In genomic region chr16:30088237-30088831, GRCh38 we compare ENCODE assay signal across 2 cellular contexts.
TF ChIP-seq lines count a peak whose summit lies in the region.

No MANE protein-coding gene starts in this region.

TF ChIP-seq in GM23338, 12 proteins besides CTCF, POLR2A, EP300 and RAD21:
- no peak for TF ChIP-seq ETS1 (IDR thresholded peaks at IDR 0.05)
- no peak for TF ChIP-seq EZH2 (IDR thresholded peaks at IDR 0.05; ENCODE audit: low read depth, unreplicated experiment)
- no peak for TF ChIP-seq ZNF462 (CRISPR knock-in tag; IDR thresholded peaks at IDR 0.05)
- no peak for TF ChIP-seq NANOG (IDR thresholded peaks at IDR 0.05; ENCODE audit: borderline replicate concordance)
- TF ChIP-seq CREB1 (CRISPR knock-in tag; IDR thresholded peaks at IDR 0.05; ENCODE audit: low read depth): no peak

TF ChIP-seq in SK-N-SH treated with all-trans-retinoic acid at 6 μM for 48 hours, 23 proteins besides CTCF, POLR2A, EP300 and RAD21 (continued from another document):
- no peak for TF ChIP-seq TCF4 (CRISPR knock-in tag; IDR thresholded peaks at IDR 0.05; ENCODE audit: borderline replicate concordance)
- no peak for TF ChIP-seq GLIS3 (CRISPR knock-in tag; IDR thresholded peaks at IDR 0.05)
- no peak for TF ChIP-seq POU6F1 (CRISPR knock-in tag; IDR thresholded peaks at IDR 0.05; ENCODE audit: borderline replicate concordance, low read depth)
- TF ChIP-seq BACH2 (CRISPR knock-in tag; IDR thresholded peaks at IDR 0.05; ENCODE audit: borderline replicate concordance): no peak
- no peak for TF ChIP-seq ZNF8 (CRISPR knock-in tag; IDR thresholded peaks at IDR 0.05)
- TF ChIP-seq CREB5 (CRISPR knock-in tag; IDR thresholded peaks at IDR 0.05; ENCODE audit: low read depth): no peak
- no peak for TF ChIP-seq ESRRG (CRISPR knock-in tag; IDR thresholded peaks at IDR 0.05)
- no peak for TF ChIP-seq ARNTL (CRISPR knock-in tag; IDR thresholded peaks at IDR 0.05; ENCODE audit: borderline replicate concordance, low read depth)
- no peak for TF ChIP-seq ZNF70 (CRISPR knock-in tag; IDR thresholded peaks at IDR 0.05)
- TF ChIP-seq ZFP3 (CRISPR knock-in tag; IDR thresholded peaks at IDR 0.05): no peak
- no peak for TF ChIP-seq PATZ1 (CRISPR knock-in tag; IDR thresholded peaks at IDR 0.05; ENCODE audit: borderline replicate concordance)
- TF ChIP-seq RARB (CRISPR knock-in tag; IDR thresholded peaks at IDR 0.05): no peak
- TF ChIP-seq ZC3H10 (CRISPR knock-in tag; IDR thresholded peaks at IDR 0.05): no peak
- no peak for TF ChIP-seq TSHZ2 (CRISPR knock-in tag; IDR thresholded peaks at IDR 0.05)
- TF ChIP-seq ISL1 (CRISPR knock-in tag; IDR thresholded peaks at IDR 0.05): no peak
- no peak for TF ChIP-seq ZFP30 (CRISPR knock-in tag; IDR thresholded peaks at IDR 0.05)
- no peak for TF ChIP-seq TOX (CRISPR knock-in tag; IDR thresholded peaks at IDR 0.05; ENCODE audit: borderline replicate concordance)
